ENCODE assay signal across 2 cellular contexts in the genomic region with DNA sequence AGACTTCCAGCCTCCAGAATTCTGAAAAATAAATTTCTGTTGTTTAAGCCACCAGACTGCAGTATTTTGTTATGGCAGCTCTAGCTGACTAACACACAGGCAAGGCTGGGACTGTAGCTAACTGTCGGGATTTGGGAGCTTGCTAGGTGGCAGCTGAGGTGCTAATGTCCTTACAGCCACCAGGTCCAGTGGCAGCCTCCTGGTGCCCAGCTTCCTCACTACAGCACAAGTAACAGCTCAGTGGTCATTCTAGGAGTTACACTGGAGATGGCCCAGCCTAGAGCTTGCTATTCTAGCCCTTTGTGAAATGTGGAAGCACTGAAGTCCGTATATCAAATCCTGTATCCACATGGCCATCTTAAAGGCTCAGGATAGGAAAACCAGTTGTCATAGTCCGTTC.
TF ChIP-seq lines count a peak whose summit lies in the region.

No MANE protein-coding gene starts in this region.

TF ChIP-seq in GM23338, 12 proteins besides CTCF, POLR2A, EP300 and RAD21 (continues in another document):
- no peak for TF ChIP-seq ZNF331 (CRISPR knock-in tag; IDR thresholded peaks at IDR 0.05; ENCODE audit: low read depth)
- no peak for TF ChIP-seq EZH2 (IDR thresholded peaks at IDR 0.05; ENCODE audit: low read depth, unreplicated experiment)
- TF ChIP-seq, protein P1, sequence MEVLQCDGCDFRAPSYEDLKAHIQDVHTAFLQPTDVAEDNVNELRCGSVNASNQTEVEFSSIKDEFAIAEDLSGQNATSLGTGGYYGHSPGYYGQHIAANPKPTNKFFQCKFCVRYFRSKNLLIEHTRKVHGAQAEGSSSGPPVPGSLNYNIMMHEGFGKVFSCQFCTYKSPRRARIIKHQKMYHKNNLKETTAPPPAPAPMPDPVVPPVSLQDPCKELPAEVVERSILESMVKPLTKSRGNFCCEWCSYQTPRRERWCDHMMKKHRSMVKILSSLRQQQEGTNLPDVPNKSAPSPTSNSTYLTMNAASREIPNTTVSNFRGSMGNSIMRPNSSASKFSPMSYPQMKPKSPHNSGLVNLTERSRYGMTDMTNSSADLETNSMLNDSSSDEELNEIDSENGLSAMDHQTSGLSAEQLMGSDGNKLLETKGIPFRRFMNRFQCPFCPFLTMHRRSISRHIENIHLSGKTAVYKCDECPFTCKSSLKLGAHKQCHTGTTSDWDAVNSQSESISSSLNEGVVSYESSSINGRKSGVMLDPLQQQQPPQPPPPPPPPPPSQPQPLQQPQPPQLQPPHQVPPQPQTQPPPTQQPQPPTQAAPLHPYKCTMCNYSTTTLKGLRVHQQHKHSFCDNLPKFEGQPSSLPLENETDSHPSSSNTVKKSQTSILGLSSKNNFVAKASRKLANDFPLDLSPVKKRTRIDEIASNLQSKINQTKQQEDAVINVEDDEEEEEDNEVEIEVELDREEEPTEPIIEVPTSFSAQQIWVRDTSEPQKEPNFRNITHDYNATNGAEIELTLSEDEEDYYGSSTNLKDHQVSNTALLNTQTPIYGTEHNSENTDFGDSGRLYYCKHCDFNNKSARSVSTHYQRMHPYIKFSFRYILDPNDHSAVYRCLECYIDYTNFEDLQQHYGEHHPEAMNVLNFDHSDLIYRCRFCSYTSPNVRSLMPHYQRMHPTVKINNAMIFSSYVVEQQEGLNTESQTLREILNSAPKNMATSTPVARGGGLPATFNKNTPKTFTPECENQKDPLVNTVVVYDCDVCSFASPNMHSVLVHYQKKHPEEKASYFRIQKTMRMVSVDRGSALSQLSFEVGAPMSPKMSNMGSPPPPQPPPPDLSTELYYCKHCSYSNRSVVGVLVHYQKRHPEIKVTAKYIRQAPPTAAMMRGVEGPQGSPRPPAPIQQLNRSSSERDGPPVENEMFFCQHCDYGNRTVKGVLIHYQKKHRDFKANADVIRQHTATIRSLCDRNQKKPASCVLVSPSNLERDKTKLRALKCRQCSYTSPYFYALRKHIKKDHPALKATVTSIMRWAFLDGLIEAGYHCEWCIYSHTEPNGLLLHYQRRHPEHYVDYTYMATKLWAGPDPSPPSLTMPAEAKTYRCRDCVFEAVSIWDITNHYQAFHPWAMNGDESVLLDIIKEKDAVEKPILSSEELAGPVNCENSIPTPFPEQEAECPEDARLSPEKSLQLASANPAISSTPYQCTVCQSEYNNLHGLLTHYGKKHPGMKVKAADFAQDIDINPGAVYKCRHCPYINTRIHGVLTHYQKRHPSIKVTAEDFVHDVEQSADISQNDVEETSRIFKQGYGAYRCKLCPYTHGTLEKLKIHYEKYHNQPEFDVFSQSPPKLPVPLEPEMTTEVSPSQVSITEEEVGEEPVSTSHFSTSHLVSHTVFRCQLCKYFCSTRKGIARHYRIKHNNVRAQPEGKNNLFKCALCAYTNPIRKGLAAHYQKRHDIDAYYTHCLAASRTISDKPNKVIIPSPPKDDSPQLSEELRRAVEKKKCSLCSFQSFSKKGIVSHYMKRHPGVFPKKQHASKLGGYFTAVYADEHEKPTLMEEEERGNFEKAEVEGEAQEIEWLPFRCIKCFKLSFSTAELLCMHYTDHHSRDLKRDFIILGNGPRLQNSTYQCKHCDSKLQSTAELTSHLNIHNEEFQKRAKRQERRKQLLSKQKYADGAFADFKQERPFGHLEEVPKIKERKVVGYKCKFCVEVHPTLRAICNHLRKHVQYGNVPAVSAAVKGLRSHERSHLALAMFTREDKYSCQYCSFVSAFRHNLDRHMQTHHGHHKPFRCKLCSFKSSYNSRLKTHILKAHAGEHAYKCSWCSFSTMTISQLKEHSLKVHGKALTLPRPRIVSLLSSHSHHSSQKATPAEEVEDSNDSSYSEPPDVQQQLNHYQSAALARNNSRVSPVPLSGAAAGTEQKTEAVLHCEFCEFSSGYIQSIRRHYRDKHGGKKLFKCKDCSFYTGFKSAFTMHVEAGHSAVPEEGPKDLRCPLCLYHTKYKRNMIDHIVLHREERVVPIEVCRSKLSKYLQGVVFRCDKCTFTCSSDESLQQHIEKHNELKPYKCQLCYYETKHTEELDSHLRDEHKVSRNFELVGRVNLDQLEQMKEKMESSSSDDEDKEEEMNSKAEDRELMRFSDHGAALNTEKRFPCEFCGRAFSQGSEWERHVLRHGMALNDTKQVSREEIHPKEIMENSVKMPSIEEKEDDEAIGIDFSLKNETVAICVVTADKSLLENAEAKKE (CRISPR knock-in tag; IDR thresholded peaks at IDR 0.05) = no peak
- TF ChIP-seq ZNF114 (CRISPR knock-in tag; IDR thresholded peaks at IDR 0.05) = no peak
- no peak for TF ChIP-seq POLR2AphosphoS5 (IDR thresholded peaks at IDR 0.05; ENCODE audit: low read depth)
- no peak for TF ChIP-seq NANOG (IDR thresholded peaks at IDR 0.05; ENCODE audit: borderline replicate concordance)
- no peak for TF ChIP-seq JUNB (IDR thresholded peaks at IDR 0.05; ENCODE audit: unreplicated experiment)
- TF ChIP-seq EZH2phosphoT487 (IDR thresholded peaks at IDR 0.05; ENCODE audit: unreplicated experiment) = no peak
- no peak for TF ChIP-seq CREB1 (CRISPR knock-in tag; IDR thresholded peaks at IDR 0.05; ENCODE audit: low read depth)
- no peak for TF ChIP-seq STAT1 (IDR thresholded peaks at IDR 0.05; ENCODE audit: unreplicated experiment)
- TF ChIP-seq, protein P2, sequence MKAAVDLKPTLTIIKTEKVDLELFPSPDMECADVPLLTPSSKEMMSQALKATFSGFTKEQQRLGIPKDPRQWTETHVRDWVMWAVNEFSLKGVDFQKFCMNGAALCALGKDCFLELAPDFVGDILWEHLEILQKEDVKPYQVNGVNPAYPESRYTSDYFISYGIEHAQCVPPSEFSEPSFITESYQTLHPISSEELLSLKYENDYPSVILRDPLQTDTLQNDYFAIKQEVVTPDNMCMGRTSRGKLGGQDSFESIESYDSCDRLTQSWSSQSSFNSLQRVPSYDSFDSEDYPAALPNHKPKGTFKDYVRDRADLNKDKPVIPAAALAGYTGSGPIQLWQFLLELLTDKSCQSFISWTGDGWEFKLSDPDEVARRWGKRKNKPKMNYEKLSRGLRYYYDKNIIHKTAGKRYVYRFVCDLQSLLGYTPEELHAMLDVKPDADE (IDR thresholded peaks at IDR 0.05) = no peak

TF ChIP-seq in K562, 482 proteins besides CTCF, POLR2A, EP300 and RAD21:
- TF ChIP-seq TEAD1 (CRISPR knock-in tag; IDR thresholded peaks at IDR 0.05) = no peak
- no peak for TF ChIP-seq ZNF584 (CRISPR knock-in tag; IDR thresholded peaks at IDR 0.05; ENCODE audit: low read depth)
- no peak for TF ChIP-seq TCFL5 (CRISPR knock-in tag; conservative IDR thresholded peaks at IDR 0.05)
- TF ChIP-seq RBBP5 (IDR thresholded peaks at IDR 0.05; ENCODE audit: borderline replicate concordance, insufficient read depth, low read length, poor library complexity, severe bottlenecking) = no peak
- no peak for TF ChIP-seq TAF1 (IDR thresholded peaks at IDR 0.05; ENCODE audit: control insufficient read depth, extremely low read depth, insufficient read depth, low read length, severe bottlenecking)
- no peak for TF ChIP-seq DACH1 (IDR thresholded peaks at IDR 0.05; ENCODE audit: partially characterized antibody)
- no peak for TF ChIP-seq SIN3A (IDR thresholded peaks at IDR 0.05; ENCODE audit: borderline replicate concordance in 2 of 2, control insufficient read depth in 1 of 2, low read depth in 2 of 2, low read length in 2 of 2)
- TF ChIP-seq, protein P3, sequence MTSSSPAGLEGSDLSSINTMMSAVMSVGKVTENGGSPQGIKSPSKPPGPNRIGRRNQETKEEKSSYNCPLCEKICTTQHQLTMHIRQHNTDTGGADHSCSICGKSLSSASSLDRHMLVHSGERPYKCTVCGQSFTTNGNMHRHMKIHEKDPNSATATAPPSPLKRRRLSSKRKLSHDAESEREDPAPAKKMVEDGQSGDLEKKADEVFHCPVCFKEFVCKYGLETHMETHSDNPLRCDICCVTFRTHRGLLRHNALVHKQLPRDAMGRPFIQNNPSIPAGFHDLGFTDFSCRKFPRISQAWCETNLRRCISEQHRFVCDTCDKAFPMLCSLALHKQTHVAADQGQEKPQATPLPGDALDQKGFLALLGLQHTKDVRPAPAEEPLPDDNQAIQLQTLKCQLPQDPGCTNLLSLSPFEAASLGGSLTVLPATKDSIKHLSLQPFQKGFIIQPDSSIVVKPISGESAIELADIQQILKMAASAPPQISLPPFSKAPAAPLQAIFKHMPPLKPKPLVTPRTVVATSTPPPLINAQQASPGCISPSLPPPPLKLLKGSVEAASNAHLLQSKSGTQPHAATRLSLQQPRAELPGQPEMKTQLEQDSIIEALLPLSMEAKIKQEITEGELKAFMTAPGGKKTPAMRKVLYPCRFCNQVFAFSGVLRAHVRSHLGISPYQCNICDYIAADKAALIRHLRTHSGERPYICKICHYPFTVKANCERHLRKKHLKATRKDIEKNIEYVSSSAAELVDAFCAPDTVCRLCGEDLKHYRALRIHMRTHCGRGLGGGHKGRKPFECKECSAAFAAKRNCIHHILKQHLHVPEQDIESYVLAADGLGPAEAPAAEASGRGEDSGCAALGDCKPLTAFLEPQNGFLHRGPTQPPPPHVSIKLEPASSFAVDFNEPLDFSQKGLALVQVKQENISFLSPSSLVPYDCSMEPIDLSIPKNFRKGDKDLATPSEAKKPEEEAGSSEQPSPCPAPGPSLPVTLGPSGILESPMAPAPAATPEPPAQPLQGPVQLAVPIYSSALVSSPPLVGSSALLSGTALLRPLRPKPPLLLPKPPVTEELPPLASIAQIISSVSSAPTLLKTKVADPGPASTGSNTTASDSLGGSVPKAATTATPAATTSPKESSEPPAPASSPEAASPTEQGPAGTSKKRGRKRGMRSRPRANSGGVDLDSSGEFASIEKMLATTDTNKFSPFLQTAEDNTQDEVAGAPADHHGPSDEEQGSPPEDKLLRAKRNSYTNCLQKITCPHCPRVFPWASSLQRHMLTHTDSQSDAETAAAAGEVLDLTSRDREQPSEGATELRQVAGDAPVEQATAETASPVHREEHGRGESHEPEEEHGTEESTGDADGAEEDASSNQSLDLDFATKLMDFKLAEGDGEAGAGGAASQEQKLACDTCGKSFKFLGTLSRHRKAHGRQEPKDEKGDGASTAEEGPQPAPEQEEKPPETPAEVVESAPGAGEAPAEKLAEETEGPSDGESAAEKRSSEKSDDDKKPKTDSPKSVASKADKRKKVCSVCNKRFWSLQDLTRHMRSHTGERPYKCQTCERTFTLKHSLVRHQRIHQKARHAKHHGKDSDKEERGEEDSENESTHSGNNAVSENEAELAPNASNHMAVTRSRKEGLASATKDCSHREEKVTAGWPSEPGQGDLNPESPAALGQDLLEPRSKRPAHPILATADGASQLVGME (CRISPR knock-in tag; IDR thresholded peaks at IDR 0.05) = no peak
- TF ChIP-seq GATA2 (CRISPR knock-in tag; IDR thresholded peaks at IDR 0.05) = no peak
- TF ChIP-seq SOX6 (IDR thresholded peaks at IDR 0.05) = no peak
- TF ChIP-seq, protein P4, sequence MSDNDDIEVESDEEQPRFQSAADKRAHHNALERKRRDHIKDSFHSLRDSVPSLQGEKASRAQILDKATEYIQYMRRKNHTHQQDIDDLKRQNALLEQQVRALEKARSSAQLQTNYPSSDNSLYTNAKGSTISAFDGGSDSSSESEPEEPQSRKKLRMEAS (CRISPR knock-in tag; IDR thresholded peaks at IDR 0.05) = no peak
- TF ChIP-seq, protein P5, sequence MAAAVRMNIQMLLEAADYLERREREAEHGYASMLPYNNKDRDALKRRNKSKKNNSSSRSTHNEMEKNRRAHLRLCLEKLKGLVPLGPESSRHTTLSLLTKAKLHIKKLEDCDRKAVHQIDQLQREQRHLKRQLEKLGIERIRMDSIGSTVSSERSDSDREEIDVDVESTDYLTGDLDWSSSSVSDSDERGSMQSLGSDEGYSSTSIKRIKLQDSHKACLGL (CRISPR knock-in tag; IDR thresholded peaks at IDR 0.05; ENCODE audit: borderline replicate concordance, poor library complexity, severe bottlenecking) = no peak
- TF ChIP-seq, protein P6, sequence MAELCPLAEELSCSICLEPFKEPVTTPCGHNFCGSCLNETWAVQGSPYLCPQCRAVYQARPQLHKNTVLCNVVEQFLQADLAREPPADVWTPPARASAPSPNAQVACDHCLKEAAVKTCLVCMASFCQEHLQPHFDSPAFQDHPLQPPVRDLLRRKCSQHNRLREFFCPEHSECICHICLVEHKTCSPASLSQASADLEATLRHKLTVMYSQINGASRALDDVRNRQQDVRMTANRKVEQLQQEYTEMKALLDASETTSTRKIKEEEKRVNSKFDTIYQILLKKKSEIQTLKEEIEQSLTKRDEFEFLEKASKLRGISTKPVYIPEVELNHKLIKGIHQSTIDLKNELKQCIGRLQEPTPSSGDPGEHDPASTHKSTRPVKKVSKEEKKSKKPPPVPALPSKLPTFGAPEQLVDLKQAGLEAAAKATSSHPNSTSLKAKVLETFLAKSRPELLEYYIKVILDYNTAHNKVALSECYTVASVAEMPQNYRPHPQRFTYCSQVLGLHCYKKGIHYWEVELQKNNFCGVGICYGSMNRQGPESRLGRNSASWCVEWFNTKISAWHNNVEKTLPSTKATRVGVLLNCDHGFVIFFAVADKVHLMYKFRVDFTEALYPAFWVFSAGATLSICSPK (IDR thresholded peaks at IDR 0.05; ENCODE audit: borderline replicate concordance) = no peak
- TF ChIP-seq ATF7 (IDR thresholded peaks at IDR 0.05) = no peak
- no peak for TF ChIP-seq ILK (tag; IDR thresholded peaks at IDR 0.05; ENCODE audit: borderline replicate concordance, low read depth)
- TF ChIP-seq BRD4 (IDR thresholded peaks at IDR 0.05) = no peak
- no peak for TF ChIP-seq MXI1 (IDR thresholded peaks at IDR 0.05; ENCODE audit: low read depth, low read length)
- no peak for TF ChIP-seq ZNF121 (CRISPR knock-in tag; conservative IDR thresholded peaks at IDR 0.05)
- TF ChIP-seq KHSRP (IDR thresholded peaks at IDR 0.05) = no peak
